Comparison of ENCODE assay signal across 16 cellular contexts in genomic region chr16:73024571-73025105, GRCh38.
"Had no signal": no experiment of that assay in that cellular context is flagged by ENCODE, and none has a peak within 500 bp of the region (broad histone marks: within the 10 kb centered on the region; RNA-seq: fewer than 3 reads in every experiment).

No MANE protein-coding gene starts in this region.

- H3K27me3 Mint-ChIP-seq: activated naive CD8-positive, alpha-beta T cell treated with anti-CD3 and anti-CD28 coated beads, Interleukin-2, amount 50 U/mL, for 24 hours; natural killer cell treated with Interleukin-12 subunit alpha and Interleukin-12 subunit beta and Interleukin-15 and Interleukin-18, amount 100 ng/mL, for 72 hours had no signal

- H3K27me3 ChIP-seq: breast epithelium, gastroesophageal sphincter, SJCRH30, tibial nerve had no signal

- H3K4me3 ChIP-seq: breast epithelium, gastroesophageal sphincter, SJCRH30, tibial nerve had no signal

- H3K9me3 Mint-ChIP-seq: activated naive CD8-positive, alpha-beta T cell treated with anti-CD3 and anti-CD28 coated beads, Interleukin-2, amount 50 U/mL, for 24 hours; natural killer cell treated with Interleukin-12 subunit alpha and Interleukin-12 subunit beta and Interleukin-15 and Interleukin-18, amount 100 ng/mL, for 72 hours; stimulated activated effector memory CD8-positive, alpha-beta T cell treated with anti-CD3 and anti-CD28 coated beads, Interleukin-12 subunit alpha, Interleukin-12 subunit beta, amount 100 ng/mL, for 72 hours; WTC11 had no signal

- H3K36me3 Mint-ChIP-seq: natural killer cell treated with Interleukin-12 subunit alpha and Interleukin-12 subunit beta and Interleukin-15 and Interleukin-18, amount 100 ng/mL, for 72 hours; stimulated activated effector memory CD8-positive, alpha-beta T cell treated with anti-CD3 and anti-CD28 coated beads, Interleukin-12 subunit alpha, Interleukin-12 subunit beta, amount 100 ng/mL, for 72 hours; WTC11 had no signal

- H3K36me3 ChIP-seq: breast epithelium, gastroesophageal sphincter, SJCRH30, tibial nerve had no signal

- DNase-seq: activated CD4-positive, alpha-beta T cell treated with anti-CD3 and anti-CD28 coated beads for 48 hours; activated CD8-positive, alpha-beta T cell treated with anti-CD3 and anti-CD28 coated beads, Interleukin-2, amount 10 ng/mL, durations not matched to agents 7 days and 5 days; activated naive CD4-positive, alpha-beta T cell; activated naive CD8-positive, alpha-beta T cell treated with anti-CD3 and anti-CD28 coated beads, Interleukin-2, amount 50 U/mL, for 24 hours; cerebellar nuclear complex; islet precursor cell; occipital lobe; SJCRH30; stimulated activated CD4-positive, alpha-beta T cell treated with anti-CD3 and anti-CD28 coated beads, Interleukin-12 subunit alpha, Interleukin-12 subunit beta, amount 100 ng/mL, for 4 hours; T-helper 2 cell had no signal

- H3K4me1 Mint-ChIP-seq: activated naive CD8-positive, alpha-beta T cell treated with anti-CD3 and anti-CD28 coated beads, Interleukin-2, amount 50 U/mL, for 24 hours; stimulated activated effector memory CD8-positive, alpha-beta T cell treated with anti-CD3 and anti-CD28 coated beads, Interleukin-12 subunit alpha, Interleukin-12 subunit beta, amount 100 ng/mL, for 72 hours had no signal

- H3K4me3 Mint-ChIP-seq: activated CD8-positive, alpha-beta T cell treated with anti-CD3 and anti-CD28 coated beads, Interleukin-2, amount 10 ng/mL, durations not matched to agents 7 days and 5 days; activated naive CD8-positive, alpha-beta T cell treated with anti-CD3 and anti-CD28 coated beads, Interleukin-2, amount 50 U/mL, for 24 hours; natural killer cell treated with Interleukin-12 subunit alpha and Interleukin-12 subunit beta and Interleukin-15 and Interleukin-18, amount 100 ng/mL, for 72 hours; stimulated activated effector memory CD8-positive, alpha-beta T cell treated with anti-CD3 and anti-CD28 coated beads, Interleukin-12 subunit alpha, Interleukin-12 subunit beta, amount 100 ng/mL, for 72 hours; WTC11 had no signal

- H3K27ac ChIP-seq: SJCRH30 had no signal

- H3K27ac Mint-ChIP-seq: activated CD8-positive, alpha-beta T cell treated with anti-CD3 and anti-CD28 coated beads, Interleukin-2, amount 10 ng/mL, durations not matched to agents 7 days and 5 days; activated naive CD8-positive, alpha-beta T cell treated with anti-CD3 and anti-CD28 coated beads, Interleukin-2, amount 50 U/mL, for 24 hours; natural killer cell treated with Interleukin-12 subunit alpha and Interleukin-12 subunit beta and Interleukin-15 and Interleukin-18, amount 100 ng/mL, for 72 hours; stimulated activated effector memory CD8-positive, alpha-beta T cell treated with anti-CD3 and anti-CD28 coated beads, Interleukin-12 subunit alpha, Interleukin-12 subunit beta, amount 100 ng/mL, for 72 hours; WTC11 had no signal

- H3K9me3 ChIP-seq: breast epithelium, gastroesophageal sphincter, SJCRH30, tibial nerve had no signal
